ENCODE assay signal across 1 cellular context in the genomic region with DNA sequence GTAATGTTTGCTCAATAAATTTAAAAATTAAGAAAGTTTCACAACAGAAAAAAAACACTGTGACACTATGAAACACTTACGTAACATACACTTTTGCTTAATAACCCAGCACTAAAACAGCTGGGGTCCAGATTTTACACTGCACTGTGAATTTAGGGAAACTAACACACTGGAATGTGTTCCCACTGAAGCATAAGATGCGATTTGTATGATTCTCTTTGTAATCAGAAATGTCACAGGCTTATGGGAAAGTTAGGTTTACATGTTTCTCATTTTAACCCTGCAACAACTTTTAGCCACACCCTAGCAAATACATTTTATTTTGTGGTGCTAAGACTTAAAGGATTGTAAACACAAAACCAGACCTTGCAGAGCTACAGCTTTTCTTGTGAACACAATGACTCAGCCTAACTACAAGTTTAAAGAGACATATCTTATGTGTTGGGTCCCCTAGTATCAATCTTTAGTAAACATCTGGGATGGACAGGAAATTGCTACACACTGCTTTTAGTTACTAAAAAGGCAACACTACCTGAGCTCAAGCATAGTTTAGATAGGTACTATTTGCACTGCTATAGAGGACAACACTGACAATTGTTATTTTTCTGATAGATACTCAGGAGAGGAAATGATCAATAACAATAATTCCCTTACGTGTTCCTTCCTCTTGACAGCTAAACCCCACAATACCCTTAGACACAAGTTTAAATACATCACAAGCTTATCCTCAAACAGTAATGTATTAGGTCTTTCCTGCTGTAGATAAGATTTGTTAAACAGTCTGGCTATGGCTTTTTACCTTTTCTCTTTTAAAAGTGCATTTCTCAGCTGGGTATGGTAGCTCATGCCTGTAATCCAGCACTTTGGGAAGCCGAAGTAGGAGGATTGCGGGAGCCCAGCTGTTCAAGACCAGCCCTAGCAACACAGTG.
A peak's percentile ranks its signal among the peaks of the same experiment; 100 is the strongest.
TF ChIP-seq lines count a peak whose summit lies in the region.

No MANE protein-coding gene starts in this region.

TF ChIP-seq in K562, 482 proteins besides CTCF, POLR2A, EP300 and RAD21 (continued from another document and continues in another):
- TF ChIP-seq JUND (IDR thresholded peaks at IDR 0.05; ENCODE audit: borderline replicate concordance, low read depth, low read length) (peak; percentile 88; the same call in 1 of the 2 replicates), JUND (tag; IDR thresholded peaks at IDR 0.05; ENCODE audit: borderline replicate concordance, low read depth, low read length) (peak; percentile 63; the same call in 1 of the 3 replicates), LEF1 (IDR thresholded peaks at IDR 0.05) (peak; percentile 74), SNRNP70 (optimal IDR thresholded peaks at IDR 0.05; ENCODE audit: low read depth, low read length) (no peak), FOXJ2 (tag; IDR thresholded peaks at IDR 0.05) (0 out of 2 replicates have a peak, but pooled peaks have one; percentile 38), ZNF583 (CRISPR knock-in tag; IDR thresholded peaks at IDR 0.05) (no peak), MTA1 (IDR thresholded peaks at IDR 0.05; ENCODE audit: borderline replicate concordance) (no peak), CBX5 (IDR thresholded peaks at IDR 0.05; ENCODE audit: borderline replicate concordance, low read depth) (no peak), KDM1A (IDR thresholded peaks at IDR 0.05) (peak; percentile 43 to 60; a peak in 3 of 4 replicates), RUNX1 (IDR thresholded peaks at IDR 0.05; ENCODE audit: low read depth) (no peak), SAFB2 (IDR thresholded peaks at IDR 0.05; ENCODE audit: borderline replicate concordance, low read depth, low read length, severe bottlenecking) (no peak), ZNF197 (CRISPR knock-in tag; IDR thresholded peaks at IDR 0.05; ENCODE audit: low read depth) (no peak), ZNF436 (CRISPR knock-in tag; IDR thresholded peaks at IDR 0.05) (no peak), HDAC2 (IDR thresholded peaks at IDR 0.05) (peak; percentile 70; the same call in 1 of the 2 replicates), PTBP1 (IDR thresholded peaks at IDR 0.05; ENCODE audit: low read depth, low read length) (no peak), POLR2B (IDR thresholded peaks at IDR 0.05; ENCODE audit: low read depth, partially characterized antibody) (no peak), CCNT2 (IDR thresholded peaks at IDR 0.05; ENCODE audit: borderline replicate concordance, extremely low read depth, insufficient read length, low read depth, low read length) (peak; percentile 58), TEAD4 (IDR thresholded peaks at IDR 0.05; ENCODE audit: low read length) (peak; percentile 80; the same call in 1 of the 2 replicates), TEAD4 (CRISPR knock-in tag; IDR thresholded peaks at IDR 0.05; ENCODE audit: borderline replicate concordance) (no peak), BCOR (IDR thresholded peaks at IDR 0.05) (no peak), HDAC1 (IDR thresholded peaks at IDR 0.05) (0 out of 4 replicates have a peak, but pooled peaks of 1 of the 2 experiments have one; percentile 58), CEBPG (CRISPR knock-in tag; IDR thresholded peaks at IDR 0.05) (no peak), CEBPG (tag; conservative IDR thresholded peaks at IDR 0.05 in 1 of 2, IDR thresholded peaks at IDR 0.05 in 1 of 2) (peak; percentile 57 to 76), HDAC3 (IDR thresholded peaks at IDR 0.05; ENCODE audit: borderline replicate concordance, partially characterized antibody) (peak; percentile 59), GATAD2A (IDR thresholded peaks at IDR 0.05) (0 out of 2 replicates have a peak, but pooled peaks have one; percentile 61), PYGO2 (tag; IDR thresholded peaks at IDR 0.05) (no peak), PTTG1 (tag; IDR thresholded peaks at IDR 0.05; ENCODE audit: low read depth) (no peak), FOXM1 (IDR thresholded peaks at IDR 0.05; ENCODE audit: low read depth) (peak; percentile 25; the same call in 1 of the 2 replicates), FOXM1 (CRISPR knock-in tag; IDR thresholded peaks at IDR 0.05; ENCODE audit: low read depth) (no peak)
- TF ChIP-seq, protein P1, sequence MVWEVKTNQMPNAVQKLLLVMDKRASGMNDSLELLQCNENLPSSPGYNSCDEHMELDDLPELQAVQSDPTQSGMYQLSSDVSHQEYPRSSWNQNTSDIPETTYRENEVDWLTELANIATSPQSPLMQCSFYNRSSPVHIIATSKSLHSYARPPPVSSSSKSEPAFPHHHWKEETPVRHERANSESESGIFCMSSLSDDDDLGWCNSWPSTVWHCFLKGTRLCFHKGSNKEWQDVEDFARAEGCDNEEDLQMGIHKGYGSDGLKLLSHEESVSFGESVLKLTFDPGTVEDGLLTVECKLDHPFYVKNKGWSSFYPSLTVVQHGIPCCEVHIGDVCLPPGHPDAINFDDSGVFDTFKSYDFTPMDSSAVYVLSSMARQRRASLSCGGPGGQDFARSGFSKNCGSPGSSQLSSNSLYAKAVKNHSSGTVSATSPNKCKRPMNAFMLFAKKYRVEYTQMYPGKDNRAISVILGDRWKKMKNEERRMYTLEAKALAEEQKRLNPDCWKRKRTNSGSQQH (CRISPR knock-in tag; IDR thresholded peaks at IDR 0.05), result no peak
- TF ChIP-seq, protein P2, sequence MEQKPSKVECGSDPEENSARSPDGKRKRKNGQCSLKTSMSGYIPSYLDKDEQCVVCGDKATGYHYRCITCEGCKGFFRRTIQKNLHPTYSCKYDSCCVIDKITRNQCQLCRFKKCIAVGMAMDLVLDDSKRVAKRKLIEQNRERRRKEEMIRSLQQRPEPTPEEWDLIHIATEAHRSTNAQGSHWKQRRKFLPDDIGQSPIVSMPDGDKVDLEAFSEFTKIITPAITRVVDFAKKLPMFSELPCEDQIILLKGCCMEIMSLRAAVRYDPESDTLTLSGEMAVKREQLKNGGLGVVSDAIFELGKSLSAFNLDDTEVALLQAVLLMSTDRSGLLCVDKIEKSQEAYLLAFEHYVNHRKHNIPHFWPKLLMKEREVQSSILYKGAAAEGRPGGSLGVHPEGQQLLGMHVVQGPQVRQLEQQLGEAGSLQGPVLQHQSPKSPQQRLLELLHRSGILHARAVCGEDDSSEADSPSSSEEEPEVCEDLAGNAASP (IDR thresholded peaks at IDR 0.05), result no peak
- TF ChIP-seq, protein P3, sequence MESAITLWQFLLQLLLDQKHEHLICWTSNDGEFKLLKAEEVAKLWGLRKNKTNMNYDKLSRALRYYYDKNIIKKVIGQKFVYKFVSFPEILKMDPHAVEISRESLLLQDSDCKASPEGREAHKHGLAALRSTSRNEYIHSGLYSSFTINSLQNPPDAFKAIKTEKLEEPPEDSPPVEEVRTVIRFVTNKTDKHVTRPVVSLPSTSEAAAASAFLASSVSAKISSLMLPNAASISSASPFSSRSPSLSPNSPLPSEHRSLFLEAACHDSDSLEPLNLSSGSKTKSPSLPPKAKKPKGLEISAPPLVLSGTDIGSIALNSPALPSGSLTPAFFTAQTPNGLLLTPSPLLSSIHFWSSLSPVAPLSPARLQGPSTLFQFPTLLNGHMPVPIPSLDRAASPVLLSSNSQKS (CRISPR knock-in tag; IDR thresholded peaks at IDR 0.05), result no peak
- TF ChIP-seq, protein P4, sequence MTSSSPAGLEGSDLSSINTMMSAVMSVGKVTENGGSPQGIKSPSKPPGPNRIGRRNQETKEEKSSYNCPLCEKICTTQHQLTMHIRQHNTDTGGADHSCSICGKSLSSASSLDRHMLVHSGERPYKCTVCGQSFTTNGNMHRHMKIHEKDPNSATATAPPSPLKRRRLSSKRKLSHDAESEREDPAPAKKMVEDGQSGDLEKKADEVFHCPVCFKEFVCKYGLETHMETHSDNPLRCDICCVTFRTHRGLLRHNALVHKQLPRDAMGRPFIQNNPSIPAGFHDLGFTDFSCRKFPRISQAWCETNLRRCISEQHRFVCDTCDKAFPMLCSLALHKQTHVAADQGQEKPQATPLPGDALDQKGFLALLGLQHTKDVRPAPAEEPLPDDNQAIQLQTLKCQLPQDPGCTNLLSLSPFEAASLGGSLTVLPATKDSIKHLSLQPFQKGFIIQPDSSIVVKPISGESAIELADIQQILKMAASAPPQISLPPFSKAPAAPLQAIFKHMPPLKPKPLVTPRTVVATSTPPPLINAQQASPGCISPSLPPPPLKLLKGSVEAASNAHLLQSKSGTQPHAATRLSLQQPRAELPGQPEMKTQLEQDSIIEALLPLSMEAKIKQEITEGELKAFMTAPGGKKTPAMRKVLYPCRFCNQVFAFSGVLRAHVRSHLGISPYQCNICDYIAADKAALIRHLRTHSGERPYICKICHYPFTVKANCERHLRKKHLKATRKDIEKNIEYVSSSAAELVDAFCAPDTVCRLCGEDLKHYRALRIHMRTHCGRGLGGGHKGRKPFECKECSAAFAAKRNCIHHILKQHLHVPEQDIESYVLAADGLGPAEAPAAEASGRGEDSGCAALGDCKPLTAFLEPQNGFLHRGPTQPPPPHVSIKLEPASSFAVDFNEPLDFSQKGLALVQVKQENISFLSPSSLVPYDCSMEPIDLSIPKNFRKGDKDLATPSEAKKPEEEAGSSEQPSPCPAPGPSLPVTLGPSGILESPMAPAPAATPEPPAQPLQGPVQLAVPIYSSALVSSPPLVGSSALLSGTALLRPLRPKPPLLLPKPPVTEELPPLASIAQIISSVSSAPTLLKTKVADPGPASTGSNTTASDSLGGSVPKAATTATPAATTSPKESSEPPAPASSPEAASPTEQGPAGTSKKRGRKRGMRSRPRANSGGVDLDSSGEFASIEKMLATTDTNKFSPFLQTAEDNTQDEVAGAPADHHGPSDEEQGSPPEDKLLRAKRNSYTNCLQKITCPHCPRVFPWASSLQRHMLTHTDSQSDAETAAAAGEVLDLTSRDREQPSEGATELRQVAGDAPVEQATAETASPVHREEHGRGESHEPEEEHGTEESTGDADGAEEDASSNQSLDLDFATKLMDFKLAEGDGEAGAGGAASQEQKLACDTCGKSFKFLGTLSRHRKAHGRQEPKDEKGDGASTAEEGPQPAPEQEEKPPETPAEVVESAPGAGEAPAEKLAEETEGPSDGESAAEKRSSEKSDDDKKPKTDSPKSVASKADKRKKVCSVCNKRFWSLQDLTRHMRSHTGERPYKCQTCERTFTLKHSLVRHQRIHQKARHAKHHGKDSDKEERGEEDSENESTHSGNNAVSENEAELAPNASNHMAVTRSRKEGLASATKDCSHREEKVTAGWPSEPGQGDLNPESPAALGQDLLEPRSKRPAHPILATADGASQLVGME (CRISPR knock-in tag; IDR thresholded peaks at IDR 0.05), result no peak
- TF ChIP-seq, protein P5, sequence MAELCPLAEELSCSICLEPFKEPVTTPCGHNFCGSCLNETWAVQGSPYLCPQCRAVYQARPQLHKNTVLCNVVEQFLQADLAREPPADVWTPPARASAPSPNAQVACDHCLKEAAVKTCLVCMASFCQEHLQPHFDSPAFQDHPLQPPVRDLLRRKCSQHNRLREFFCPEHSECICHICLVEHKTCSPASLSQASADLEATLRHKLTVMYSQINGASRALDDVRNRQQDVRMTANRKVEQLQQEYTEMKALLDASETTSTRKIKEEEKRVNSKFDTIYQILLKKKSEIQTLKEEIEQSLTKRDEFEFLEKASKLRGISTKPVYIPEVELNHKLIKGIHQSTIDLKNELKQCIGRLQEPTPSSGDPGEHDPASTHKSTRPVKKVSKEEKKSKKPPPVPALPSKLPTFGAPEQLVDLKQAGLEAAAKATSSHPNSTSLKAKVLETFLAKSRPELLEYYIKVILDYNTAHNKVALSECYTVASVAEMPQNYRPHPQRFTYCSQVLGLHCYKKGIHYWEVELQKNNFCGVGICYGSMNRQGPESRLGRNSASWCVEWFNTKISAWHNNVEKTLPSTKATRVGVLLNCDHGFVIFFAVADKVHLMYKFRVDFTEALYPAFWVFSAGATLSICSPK (IDR thresholded peaks at IDR 0.05; ENCODE audit: borderline replicate concordance), result no peak
- TF ChIP-seq, protein P6, sequence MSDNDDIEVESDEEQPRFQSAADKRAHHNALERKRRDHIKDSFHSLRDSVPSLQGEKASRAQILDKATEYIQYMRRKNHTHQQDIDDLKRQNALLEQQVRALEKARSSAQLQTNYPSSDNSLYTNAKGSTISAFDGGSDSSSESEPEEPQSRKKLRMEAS (CRISPR knock-in tag; IDR thresholded peaks at IDR 0.05), result no peak
- TF ChIP-seq, protein P7, sequence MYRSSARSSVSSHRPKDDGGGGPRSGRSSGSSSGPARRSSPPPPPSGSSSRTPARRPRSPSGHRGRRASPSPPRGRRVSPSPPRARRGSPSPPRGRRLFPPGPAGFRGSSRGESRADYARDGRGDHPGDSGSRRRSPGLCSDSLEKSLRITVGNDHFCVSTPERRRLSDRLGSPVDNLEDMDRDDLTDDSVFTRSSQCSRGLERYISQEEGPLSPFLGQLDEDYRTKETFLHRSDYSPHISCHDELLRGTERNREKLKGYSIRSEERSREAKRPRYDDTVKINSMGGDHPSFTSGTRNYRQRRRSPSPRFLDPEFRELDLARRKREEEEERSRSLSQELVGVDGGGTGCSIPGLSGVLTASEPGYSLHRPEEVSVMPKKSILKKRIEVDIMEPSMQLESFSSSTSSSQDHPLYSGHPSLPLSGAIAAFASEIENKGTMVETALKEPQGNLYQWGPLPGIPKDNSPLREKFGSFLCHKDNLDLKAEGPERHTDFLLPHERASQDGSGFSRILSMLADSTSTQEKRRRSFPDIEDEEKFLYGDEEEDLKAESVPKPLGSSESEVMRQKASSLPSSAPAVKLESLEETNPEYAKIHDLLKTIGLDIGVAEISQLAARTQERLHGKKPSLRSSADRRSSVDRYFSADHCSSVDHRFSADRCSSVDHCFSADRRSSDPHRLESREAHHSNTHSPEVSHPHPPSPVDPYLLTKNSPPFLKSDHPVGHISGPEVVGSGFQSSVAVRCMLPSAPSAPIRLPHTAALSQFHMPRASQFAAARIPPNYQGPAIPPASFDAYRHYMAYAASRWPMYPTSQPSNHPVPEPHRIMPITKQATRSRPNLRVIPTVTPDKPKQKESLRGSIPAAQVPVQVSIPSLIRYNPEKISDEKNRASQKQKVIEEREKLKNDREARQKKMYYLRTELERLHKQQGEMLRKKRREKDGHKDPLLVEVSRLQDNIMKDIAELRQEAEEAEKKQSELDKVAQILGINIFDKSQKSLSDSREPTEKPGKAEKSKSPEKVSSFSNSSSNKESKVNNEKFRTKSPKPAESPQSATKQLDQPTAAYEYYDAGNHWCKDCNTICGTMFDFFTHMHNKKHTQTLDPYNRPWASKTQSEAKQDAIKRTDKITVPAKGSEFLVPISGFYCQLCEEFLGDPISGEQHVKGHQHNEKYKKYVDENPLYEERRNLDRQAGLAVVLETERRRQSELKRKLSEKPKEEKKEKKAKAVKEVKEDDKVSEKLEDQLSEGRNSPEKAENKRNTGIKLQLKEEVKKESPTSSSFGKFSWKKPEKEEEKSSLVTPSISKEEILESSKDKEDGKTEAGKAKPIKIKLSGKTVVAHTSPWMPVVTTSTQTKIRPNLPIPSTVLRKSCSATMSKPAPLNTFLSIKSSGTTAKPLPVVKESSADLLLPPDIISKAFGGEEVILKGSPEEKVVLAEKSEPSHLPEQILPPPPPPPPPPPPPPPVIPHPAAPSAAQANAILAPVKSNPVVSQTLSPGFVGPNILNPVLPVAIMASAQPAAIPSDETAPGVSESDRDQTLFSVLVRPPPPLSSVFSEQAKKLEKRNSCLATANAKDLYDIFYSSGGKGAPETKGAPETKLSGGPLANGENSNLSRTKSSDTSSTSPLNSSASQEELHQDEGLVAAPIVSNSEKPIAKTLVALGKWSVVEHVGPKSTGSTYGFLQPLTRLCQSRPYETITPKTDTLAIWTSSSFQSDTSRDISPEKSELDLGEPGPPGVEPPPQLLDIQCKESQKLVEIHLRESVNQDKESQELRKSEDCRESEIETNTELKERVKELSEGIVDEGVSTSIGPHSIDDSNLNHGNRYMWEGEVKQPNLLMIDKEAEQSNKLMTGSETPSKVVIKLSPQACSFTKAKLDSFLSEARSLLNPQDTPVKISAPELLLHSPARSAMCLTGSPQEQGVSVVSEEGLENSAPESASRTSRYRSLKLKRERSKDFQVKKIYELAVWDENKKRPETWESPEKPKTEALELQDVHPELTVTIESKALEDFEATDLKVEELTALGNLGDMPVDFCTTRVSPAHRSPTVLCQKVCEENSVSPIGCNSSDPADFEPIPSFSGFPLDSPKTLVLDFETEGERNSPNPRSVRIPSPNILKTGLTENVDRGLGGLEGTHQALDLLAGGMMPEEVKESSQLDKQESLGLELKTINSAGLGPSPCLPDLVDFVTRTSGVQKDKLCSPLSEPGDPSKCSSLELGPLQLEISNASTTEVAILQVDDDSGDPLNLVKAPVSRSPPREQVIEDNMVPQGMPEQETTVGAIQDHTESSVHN (IDR thresholded peaks at IDR 0.05; ENCODE audit: borderline replicate concordance in 1 of 2, low read depth in 1 of 2), result peak in 1 of 2 experiments; percentile 47; a peak in 1 of 4 replicates
